ENCODE assay signal across 1 cellular context in genomic region chr3:186806173-186807055, GRCh38.
TF ChIP-seq lines count a peak whose summit lies in the region.

TSS of gene RFC4 (minus strand) at chr3:186806482. CDS start at chr3:186804713, 1,769 bp downstream.

TF ChIP-seq in GM12878, 131 proteins besides CTCF, POLR2A, EP300 and RAD21 (continued from another document and continues in another):
- TF ChIP-seq TCF3 (IDR thresholded peaks at IDR 0.05; ENCODE audit: borderline replicate concordance, insufficient read depth, low read depth, low read length) = peak; percentile 63; the same call in 1 of the 2 replicates
- TF ChIP-seq ESRRA (IDR thresholded peaks at IDR 0.05; ENCODE audit: low read length) = no peak
- TF ChIP-seq ZBTB40 (IDR thresholded peaks at IDR 0.05; ENCODE audit: borderline replicate concordance) = peak; percentile 93
- TF ChIP-seq USF2 (IDR thresholded peaks at IDR 0.05; ENCODE audit: borderline replicate concordance, low read depth, low read length) = no peak; the same call in 1 of the 2 replicates
- no peak for TF ChIP-seq CEBPZ (IDR thresholded peaks at IDR 0.05; ENCODE audit: low read depth, low read length)
- TF ChIP-seq ZZZ3 (IDR thresholded peaks at IDR 0.05; ENCODE audit: control insufficient read depth, insufficient read length, low read depth) = no peak
- TF ChIP-seq YY1 (IDR thresholded peaks at IDR 0.05; ENCODE audit: low read depth, low read length) = peak; percentile 67; the same call in 1 of the 2 replicates
- no peak for TF ChIP-seq FOXK2 (IDR thresholded peaks at IDR 0.05)
- TF ChIP-seq RAD51 (IDR thresholded peaks at IDR 0.05) = peak; percentile 35; the same call in 1 of the 2 replicates
- peak; percentile 37 to 67; a peak in 3 of 4 replicates for TF ChIP-seq IKZF2 (IDR thresholded peaks at IDR 0.05)
- no peak for TF ChIP-seq ZNF207 (IDR thresholded peaks at IDR 0.05; ENCODE audit: borderline replicate concordance)
- no peak for TF ChIP-seq PRDM15 (CRISPR knock-in tag; IDR thresholded peaks at IDR 0.05)
- TF ChIP-seq CBX5 (IDR thresholded peaks at IDR 0.05; ENCODE audit: low read depth) = no peak
- no peak for TF ChIP-seq RBBP5 (conservative IDR thresholded peaks at IDR 0.05)
- TF ChIP-seq LARP7 (IDR thresholded peaks at IDR 0.05) = peak; percentile 60
- TF ChIP-seq CHD2 (IDR thresholded peaks at IDR 0.05; ENCODE audit: borderline replicate concordance, low read depth, low read length) = no peak
- peak; percentile 87 for TF ChIP-seq GABPA (IDR thresholded peaks at IDR 0.05; ENCODE audit: low read depth)
- TF ChIP-seq SIN3A (IDR thresholded peaks at IDR 0.05; ENCODE audit: low read depth, low read length) = peak; percentile 70; the same call in 1 of the 2 replicates
- no peak for TF ChIP-seq HSF1 (IDR thresholded peaks at IDR 0.05; ENCODE audit: low read depth, low read length)
- TF ChIP-seq IRF3 (IDR thresholded peaks at IDR 0.05) = no peak
- TF ChIP-seq MTA3 (IDR thresholded peaks at IDR 0.05; ENCODE audit: borderline replicate concordance, low read length) = no peak
- TF ChIP-seq RCOR1 (conservative IDR thresholded peaks at IDR 0.05; ENCODE audit: low read depth, low read length) = no peak
- TF ChIP-seq HDAC6 (IDR thresholded peaks at IDR 0.05; ENCODE audit: unreplicated experiment) = peak; percentile 33
- peak; percentile 80 for TF ChIP-seq IKZF1 (conservative IDR thresholded peaks at IDR 0.05)
- no peak for TF ChIP-seq ZNF592 (IDR thresholded peaks at IDR 0.05)
- TF ChIP-seq CBFB (IDR thresholded peaks at IDR 0.05; ENCODE audit: low read depth) = peak; percentile 52; the same call in 1 of the 2 replicates
- no peak for TF ChIP-seq STAT3 (IDR thresholded peaks at IDR 0.05; ENCODE audit: low read depth, low read length)
- TF ChIP-seq NFIC (IDR thresholded peaks at IDR 0.05; ENCODE audit: low read depth, low read length) = 0 out of 2 replicates have a peak, but pooled peaks have one; percentile 9
- no peak for TF ChIP-seq SMC3 (IDR thresholded peaks at IDR 0.05; ENCODE audit: borderline replicate concordance, low read length)
- peak; percentile 66 for TF ChIP-seq MYC (IDR thresholded peaks at IDR 0.05; ENCODE audit: insufficient read depth, insufficient read length, insufficient replicate concordance, low read length, severe bottlenecking)
- no peak for TF ChIP-seq SREBF2 (IDR thresholded peaks at IDR 0.05; ENCODE audit: low read length)
- no peak for TF ChIP-seq FOXM1 (IDR thresholded peaks at IDR 0.05; ENCODE audit: low read depth, low read length)
- peak; percentile 87; the same call in 1 of the 2 replicates for TF ChIP-seq NBN (IDR thresholded peaks at IDR 0.05)
- TF ChIP-seq SPI1 (IDR thresholded peaks at IDR 0.05; ENCODE audit: borderline replicate concordance, insufficient read depth, low read depth, low read length) = no peak
- peak; percentile 66 for TF ChIP-seq NR2C1 (IDR thresholded peaks at IDR 0.05)
- no peak for TF ChIP-seq E4F1 (IDR thresholded peaks at IDR 0.05; ENCODE audit: borderline replicate concordance, partially characterized antibody)
- TF ChIP-seq PML (IDR thresholded peaks at IDR 0.05; ENCODE audit: low read length) = peak; percentile 64
- TF ChIP-seq TCF7 (IDR thresholded peaks at IDR 0.05; ENCODE audit: borderline replicate concordance) = no peak
